In the genomic region with DNA sequence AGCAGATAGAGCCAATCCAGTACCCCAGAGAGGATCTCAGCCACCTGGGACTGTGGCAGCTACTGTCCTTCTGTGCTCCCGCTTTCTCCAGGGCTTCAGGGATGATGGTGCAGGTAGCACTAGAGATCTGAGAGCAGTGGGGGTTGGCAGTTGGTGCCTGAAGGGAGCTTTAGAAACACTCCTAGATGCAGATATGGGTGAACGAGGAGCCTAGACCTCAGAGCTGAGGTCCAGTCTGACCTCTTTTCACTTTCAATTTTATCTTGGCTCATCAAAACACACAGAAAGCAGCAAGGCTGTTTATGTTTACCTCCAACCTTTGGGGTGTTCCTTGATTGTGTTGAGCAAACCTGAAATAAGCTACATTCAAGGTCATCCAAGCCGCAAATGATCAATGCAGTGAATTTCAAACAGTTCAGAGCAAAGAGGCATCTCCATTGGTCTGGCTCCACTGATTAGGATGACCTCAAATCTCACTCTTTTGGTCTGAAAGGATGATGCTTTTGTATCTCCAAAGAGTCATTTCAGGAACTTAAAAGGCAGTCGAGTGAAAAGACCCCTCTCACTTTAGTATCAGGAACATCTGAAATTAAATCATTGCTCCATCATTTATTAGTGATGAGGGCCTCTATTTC, we compare ENCODE assay signal across 13 cellular contexts. TPM values are rescaled to one million over a fixed set of nuclear protein-coding genes. Genes with fewer than 3 reads are reported as not detected.
DNase-seq lines count a peak whose midpoint lies in the region; ATAC-seq and TF ChIP-seq lines count a peak whose summit lies in the region.
"Had no signal": no experiment of that assay in that cellular context is flagged by ENCODE, and none has a peak within 500 bp of the region (broad histone marks: within the 10 kb centered on the region; RNA-seq: fewer than 3 reads in every experiment).

No MANE protein-coding gene starts in this region.

- intact Hi-C loops in naive thymus-derived CD4-positive, alpha-beta T cell (cut with micrococcal nuclease), result loop anchor here (2.0 to 5.0 kb wide), 4 partner anchors 40 to 320 kb away; a partner anchor contains a TSS

- H3K36me3 ChIP-seq in naive thymus-derived CD4-positive, alpha-beta T cell (ENCODE audit: control insufficient read depth in 2 of 3, insufficient read depth in 3 of 3, low read length in 3 of 3), result peaks cover 0 to 9% (median 4%) of the 10 kb centered on the region in 3 experiments

- peak overlapping the region; percentile 83 for H3K27ac ChIP-seq in naive thymus-derived CD4-positive, alpha-beta T cell (ENCODE audit: low read depth, low read length)

- POLR2A ChIA-PET in naive thymus-derived CD4-positive, alpha-beta T cell (lab: Charles Lee), result interaction anchor here (0.6 to 4.4 kb wide), 24 partner anchors 8 to 768 kb away, joined by 3 to 21 read pairs (median 6); a partner anchor contains a TSS

- no peaks in the 10 kb centered on the region for H3K36me3 Mint-ChIP-seq in T-helper 1 cell treated with Interleukin-12 subunit alpha and Interleukin-12 subunit beta and Interleukin-4 antibody, amounts not matched to agents 30 μg/mL and 1 μg/mL, for 36 hours (ENCODE audit: low read depth)
- H3K36me3 Mint-ChIP-seq in naive thymus-derived CD4-positive, alpha-beta T cell, result peaks cover 4 to 31% (median 25%) of the 10 kb centered on the region in 5 donors

- no peaks in the 10 kb centered on the region for H3K27me3 ChIP-seq in naive thymus-derived CD4-positive, alpha-beta T cell (ENCODE audit: control insufficient read depth in 2 of 2, insufficient read depth in 2 of 2, low read length in 2 of 2)

- peak overlapping the region; percentile 52 for H3K27ac Mint-ChIP-seq in T-helper 1 cell treated with Interleukin-12 subunit alpha and Interleukin-12 subunit beta and Interleukin-4 antibody, amounts not matched to agents 30 μg/mL and 1 μg/mL, for 36 hours
- peak overlapping the region; percentile 91 to 99 (median 99) for H3K27ac Mint-ChIP-seq in naive thymus-derived CD4-positive, alpha-beta T cell

- TF ChIP-seq CTCF in GM12865 (IDR thresholded peaks at IDR 0.05; ENCODE audit: insufficient read depth, low read depth, low read length, missing control alignments), result no peak

- H3K9me3 Mint-ChIP-seq in T-helper 1 cell treated with Interleukin-12 subunit alpha and Interleukin-12 subunit beta and Interleukin-4 antibody, amounts not matched to agents 30 μg/mL and 1 μg/mL, for 36 hours, result no peaks in the 10 kb centered on the region
- H3K9me3 Mint-ChIP-seq in naive thymus-derived CD4-positive, alpha-beta T cell, result no peaks in the 10 kb centered on the region

- H3K4me3 Mint-ChIP-seq in T-helper 1 cell treated with Interleukin-12 subunit alpha and Interleukin-12 subunit beta and Interleukin-4 antibody, amounts not matched to agents 30 μg/mL and 1 μg/mL, for 36 hours, result peak overlapping the region; percentile 74
- peak overlapping the region; percentile 86 to 99 (median 98) for H3K4me3 Mint-ChIP-seq in naive thymus-derived CD4-positive, alpha-beta T cell

- H3K4me3 ChIP-seq in GM12865 (ENCODE audit: low read depth, low read length), result peak overlapping the region; percentile 53
- peak overlapping the region; percentile 66 for H3K4me3 ChIP-seq in naive thymus-derived CD4-positive, alpha-beta T cell (ENCODE audit: low read length)

- no peaks in the 10 kb centered on the region for H3K9me3 ChIP-seq in naive thymus-derived CD4-positive, alpha-beta T cell (ENCODE audit: control insufficient read depth in 2 of 3, low read length in 3 of 3)

- CTCF ChIA-PET in naive thymus-derived CD4-positive, alpha-beta T cell (lab: Charles Lee), result interaction anchor here (0.7 to 5.7 kb wide), 13 partner anchors 10 to 154 kb away, joined by 3 to 43 read pairs (median 8); no protein-coding TSS in a partner anchor

- H3K4me1 ChIP-seq in naive thymus-derived CD4-positive, alpha-beta T cell (ENCODE audit: control insufficient read depth in 2 of 2, insufficient read depth in 2 of 2, low read length in 2 of 2), result peaks cover 33 to 37% of the 10 kb centered on the region in 2 donors

- ATAC-seq in GM21390 (IDR thresholded peaks at IDR 0.05; ENCODE audit: unreplicated experiment), result peak; percentile 31
- ATAC-seq in naive thymus-derived CD4-positive, alpha-beta T cell, result no peak

- peak; percentile 71 for DNase-seq in GM12865 (ENCODE audit: low read depth)
- DNase-seq in naive thymus-derived CD4-positive, alpha-beta T cell, result no peak
- DNase-seq in AML-193 (lab: John Stamatoyannopoulos, UW), result no peak
- no peak for DNase-seq in NOMO-1 treated with DMSO at 0.1 percent for 48 hours (lab: John Stamatoyannopoulos, UW; ENCODE audit: unreplicated experiment)
- DNase-seq in NCI-H146 treated with DMSO at 0.1 percent for 48 hours (lab: John Stamatoyannopoulos, UW; ENCODE audit: unreplicated experiment), result no peak
- no peak for DNase-seq in GM19238 (ENCODE audit: insufficient read length, low spot score)
- DNase-seq: COR-L47, kidney glomerular epithelial cell, NCI-H1048 had no signal

- peaks cover 17% of the 10 kb centered on the region for H3K27me3 Mint-ChIP-seq in T-helper 1 cell treated with Interleukin-12 subunit alpha and Interleukin-12 subunit beta and Interleukin-4 antibody, amounts not matched to agents 30 μg/mL and 1 μg/mL, for 36 hours (ENCODE audit: low read depth)
- peaks cover 0 to 21% (median 0%) of the 10 kb centered on the region in 5 donors for H3K27me3 Mint-ChIP-seq in naive thymus-derived CD4-positive, alpha-beta T cell

- peaks cover 68% of the 10 kb centered on the region for H3K4me1 Mint-ChIP-seq in T-helper 1 cell treated with Interleukin-12 subunit alpha and Interleukin-12 subunit beta and Interleukin-4 antibody, amounts not matched to agents 30 μg/mL and 1 μg/mL, for 36 hours (ENCODE audit: low read depth)
- peaks cover 39 to 74% (median 56%) of the 10 kb centered on the region in 7 donors for H3K4me1 Mint-ChIP-seq in naive thymus-derived CD4-positive, alpha-beta T cell

RNA-seq across cellular contexts. Expression of a gene that starts 1.3 kb away (rescaled TPM):
- total RNA-seq in naive thymus-derived CD4-positive, alpha-beta T cell, result 100 to 1,000 TPM in 4 of 5 experiments, 1 to 10 TPM in 1; 5.6 to 141 (median 105) TPM
- polyA plus RNA-seq in naive thymus-derived CD4-positive, alpha-beta T cell, result 100 to 1,000 TPM; 182 to 225 TPM
- total RNA-seq: H1, osteocyte had no signal
- polyA plus RNA-seq: H1 had no signal

RNA-seq across cellular contexts. Expression of a gene that starts 58.2 kb away (rescaled TPM):
- total RNA-seq in naive thymus-derived CD4-positive, alpha-beta T cell, result 10 to 100 TPM in 2 of 5 experiments, 1 to 10 TPM in 3; 1.9 to 39.3 (median 7.7) TPM
- polyA plus RNA-seq in naive thymus-derived CD4-positive, alpha-beta T cell, result under 1 TPM; 0.21 to 0.52 TPM
- total RNA-seq: H1, osteocyte had no signal
- polyA plus RNA-seq: H1 had no signal
